Comparison of ENCODE assay signal across 8 cellular contexts in genomic region chr21:29245104-29245643, GRCh38. TPM values are rescaled to one million over a fixed set of nuclear protein-coding genes. Genes with fewer than 3 reads are reported as not detected.
DNase-seq lines count a peak whose midpoint lies in the region; ATAC-seq and TF ChIP-seq lines count a peak whose summit lies in the region.

No MANE protein-coding gene starts in this region.

- no peak overlapping the region for H3K4me3 Mint-ChIP-seq in activated CD4-positive, alpha-beta T cell treated with anti-CD3 and anti-CD28 coated beads for 36 hours
- H3K4me3 Mint-ChIP-seq in activated CD4-positive, alpha-beta T cell treated with anti-CD3 and anti-CD28 coated beads, Interleukin-2, amount 10 ng/mL, durations not matched to agents 7 days and 5 days: no peak overlapping the region

- peaks cover 3% of the 10 kb centered on the region for H3K9me3 Mint-ChIP-seq in activated CD4-positive, alpha-beta T cell treated with anti-CD3 and anti-CD28 coated beads for 36 hours (ENCODE audit: low read depth)
- peaks cover 9% of the 10 kb centered on the region for H3K9me3 Mint-ChIP-seq in activated CD4-positive, alpha-beta T cell treated with anti-CD3 and anti-CD28 coated beads, Interleukin-2, amount 10 ng/mL, durations not matched to agents 7 days and 5 days

- peak overlapping the region; percentile 28 for H3K27ac Mint-ChIP-seq in activated CD4-positive, alpha-beta T cell treated with anti-CD3 and anti-CD28 coated beads for 36 hours
- no peak overlapping the region for H3K27ac Mint-ChIP-seq in activated CD4-positive, alpha-beta T cell treated with anti-CD3 and anti-CD28 coated beads, Interleukin-2, amount 10 ng/mL, durations not matched to agents 7 days and 5 days

- no peaks in the 10 kb centered on the region for H3K36me3 Mint-ChIP-seq in activated CD4-positive, alpha-beta T cell treated with anti-CD3 and anti-CD28 coated beads for 36 hours (ENCODE audit: low read depth)
- H3K36me3 Mint-ChIP-seq in activated CD4-positive, alpha-beta T cell treated with anti-CD3 and anti-CD28 coated beads, Interleukin-2, amount 10 ng/mL, durations not matched to agents 7 days and 5 days (ENCODE audit: low read depth): no peaks in the 10 kb centered on the region

- POLR2A ChIA-PET in activated CD4-positive, alpha-beta T cell treated with anti-CD3 and anti-CD28 coated beads for 36 hours (lab: Charles Lee): interaction anchor here (0.6 to 1.7 kb wide), 7 partner anchors 9 to 168 kb away, joined by 3 to 17 read pairs (median 5); partner anchors contain the start of gene BACH1
- POLR2A ChIA-PET in activated CD4-positive, alpha-beta T cell treated with anti-CD3 and anti-CD28 coated beads, Interleukin-2, amount 10 ng/mL, durations not matched to agents 7 days and 5 days (lab: Charles Lee): interaction anchor here (0.6 kb wide), 1 partner anchor 1949 kb away, joined by 3 read pairs; no protein-coding TSS in a partner anchor
- POLR2A ChIA-PET in HEK293 (lab: Yijun Ruan, JAX): no interaction called here

- H3K4me1 Mint-ChIP-seq in activated CD4-positive, alpha-beta T cell treated with anti-CD3 and anti-CD28 coated beads for 36 hours: peaks cover 13% of the 10 kb centered on the region
- H3K4me1 Mint-ChIP-seq in activated CD4-positive, alpha-beta T cell treated with anti-CD3 and anti-CD28 coated beads, Interleukin-2, amount 10 ng/mL, durations not matched to agents 7 days and 5 days: peaks cover 5% of the 10 kb centered on the region

- no peaks in the 10 kb centered on the region for H3K9me3 ChIP-seq in HEK293 (ENCODE audit: control insufficient read depth, insufficient read depth, low read depth, low read length)

- no peak overlapping the region for H3K27ac ChIP-seq in HEK293 (ENCODE audit: extremely low read depth, low read depth, low read length)

- H3K36me3 ChIP-seq in HEK293 (ENCODE audit: control insufficient read depth in 2 of 2, insufficient read depth in 1 of 2, low read length in 2 of 2): no peaks in the 10 kb centered on the region

- ATAC-seq in activated CD4-positive, alpha-beta T cell treated with anti-CD3 and anti-CD28 coated beads for 36 hours: peak; percentile 99

- CTCF ChIA-PET in activated CD4-positive, alpha-beta T cell treated with anti-CD3 and anti-CD28 coated beads for 36 hours (lab: Charles Lee): interaction anchor here (0.7 to 2.1 kb wide), 10 partner anchors 9 to 398 kb away, joined by 3 to 12 read pairs (median 4); partner anchors contain the start of gene BACH1
- CTCF ChIA-PET in activated CD4-positive, alpha-beta T cell treated with anti-CD3 and anti-CD28 coated beads, Interleukin-2, amount 10 ng/mL, durations not matched to agents 7 days and 5 days (lab: Charles Lee): interaction anchor here (1.0 to 1.4 kb wide), 3 partner anchors 15 to 30 kb away, joined by 3 to 8 read pairs (median 5); no protein-coding TSS in a partner anchor
- CTCF ChIA-PET in HEK293 (lab: Yijun Ruan, JAX): interaction anchor here (0.6 to 1.5 kb wide), 4 partner anchors 13 to 173 kb away, joined by 3 read pairs; no protein-coding TSS in a partner anchor

- DNase-seq in activated CD4-positive, alpha-beta T cell treated with anti-CD3 and anti-CD28 coated beads for 36 hours: peak; percentile 53
- DNase-seq in activated CD4-positive, alpha-beta T cell treated with anti-CD3 and anti-CD28 coated beads, Interleukin-2, amount 10 ng/mL, durations not matched to agents 7 days and 5 days: no peak
- DNase-seq in NCI-H774 (lab: John Stamatoyannopoulos, UW): peak; percentile 59
- peak; percentile 27 to 41 for DNase-seq in stimulated activated CD4-positive, alpha-beta T cell treated with anti-CD3 and anti-CD28 coated beads, Interleukin-2, amount 100 ng/mL, for 48 hours
- no peak for DNase-seq in GM19240 (ENCODE audit: insufficient read length, low spot score)
- DNase-seq in ecto neural progenitor cell (ENCODE audit: low spot score): no peak
- DNase-seq in hypothalamus (lab: John Stamatoyannopoulos, UW): no peak

- H3K27me3 Mint-ChIP-seq in activated CD4-positive, alpha-beta T cell treated with anti-CD3 and anti-CD28 coated beads for 36 hours: peaks cover 8% of the 10 kb centered on the region
- peaks cover 8% of the 10 kb centered on the region for H3K27me3 Mint-ChIP-seq in activated CD4-positive, alpha-beta T cell treated with anti-CD3 and anti-CD28 coated beads, Interleukin-2, amount 10 ng/mL, durations not matched to agents 7 days and 5 days

- H3K4me1 ChIP-seq in HEK293 (ENCODE audit: control insufficient read depth, insufficient read depth, low read length): no peaks in the 10 kb centered on the region

- TF ChIP-seq CTCF in HEK293 (tag by site-specific recombination; IDR thresholded peaks at IDR 0.05): no peak

- intact Hi-C loops in activated CD4-positive, alpha-beta T cell treated with anti-CD3 and anti-CD28 coated beads for 36 hours (cut with DNase I, micrococcal nuclease): loop anchor here (1.0 to 5.0 kb wide), 3 partner anchors 12 to 153 kb away; partner anchors contain the start of gene BACH1 (in 1 of the 2)

- no peak overlapping the region for H3K4me3 ChIP-seq in HEK293 (ENCODE audit: low read depth, low read length)

TF ChIP-seq in HEK293, 187 proteins besides CTCF, POLR2A, EP300 and RAD21 (continues in another document):
- TF ChIP-seq, protein P1, sequence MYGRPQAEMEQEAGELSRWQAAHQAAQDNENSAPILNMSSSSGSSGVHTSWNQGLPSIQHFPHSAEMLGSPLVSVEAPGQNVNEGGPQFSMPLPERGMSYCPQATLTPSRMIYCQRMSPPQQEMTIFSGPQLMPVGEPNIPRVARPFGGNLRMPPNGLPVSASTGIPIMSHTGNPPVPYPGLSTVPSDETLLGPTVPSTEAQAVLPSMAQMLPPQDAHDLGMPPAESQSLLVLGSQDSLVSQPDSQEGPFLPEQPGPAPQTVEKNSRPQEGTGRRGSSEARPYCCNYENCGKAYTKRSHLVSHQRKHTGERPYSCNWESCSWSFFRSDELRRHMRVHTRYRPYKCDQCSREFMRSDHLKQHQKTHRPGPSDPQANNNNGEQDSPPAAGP (tag by site-specific recombination; IDR thresholded peaks at IDR 0.05): no peak
- TF ChIP-seq ZNF239 (tag by site-specific recombination; IDR thresholded peaks at IDR 0.05) (no peak), ZNF211 (tag by site-specific recombination; IDR thresholded peaks at IDR 0.05; ENCODE audit: low read depth) (no peak), ZNF2 (tag by site-specific recombination; IDR thresholded peaks at IDR 0.05) (no peak), ZNF184 (tag by site-specific recombination; IDR thresholded peaks at IDR 0.05) (peak; percentile 72), EGR2 (tag by site-specific recombination; IDR thresholded peaks at IDR 0.05; ENCODE audit: low read depth) (peak; percentile 94), ZNF600 (tag by site-specific recombination; IDR thresholded peaks at IDR 0.05) (peak; percentile 34; the same call in 1 of the 2 replicates), ZBTB44 (tag by site-specific recombination; IDR thresholded peaks at IDR 0.05) (no peak), ZNF341 (tag by site-specific recombination; IDR thresholded peaks at IDR 0.05; ENCODE audit: low read depth) (no peak)
- TF ChIP-seq, protein P2, sequence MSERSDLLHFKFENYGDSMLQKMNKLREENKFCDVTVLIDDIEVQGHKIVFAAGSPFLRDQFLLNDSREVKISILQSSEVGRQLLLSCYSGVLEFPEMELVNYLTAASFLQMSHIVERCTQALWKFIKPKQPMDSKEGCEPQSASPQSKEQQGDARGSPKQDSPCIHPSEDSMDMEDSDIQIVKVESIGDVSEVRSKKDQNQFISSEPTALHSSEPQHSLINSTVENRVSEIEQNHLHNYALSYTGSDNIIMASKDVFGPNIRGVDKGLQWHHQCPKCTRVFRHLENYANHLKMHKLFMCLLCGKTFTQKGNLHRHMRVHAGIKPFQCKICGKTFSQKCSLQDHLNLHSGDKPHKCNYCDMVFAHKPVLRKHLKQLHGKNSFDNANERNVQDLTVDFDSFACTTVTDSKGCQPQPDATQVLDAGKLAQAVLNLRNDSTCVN (tag by site-specific recombination; optimal IDR thresholded peaks at IDR 0.05): no peak

RNA-seq across cellular contexts. Expression of gene BACH1, which starts 53.5 kb away (rescaled TPM):
- total RNA-seq in activated CD4-positive, alpha-beta T cell treated with anti-CD3 and anti-CD28 coated beads for 36 hours: 10 to 100 TPM; 24.1 to 27.0 TPM
- 10 to 100 TPM; 21.1 to 23.4 TPM for total RNA-seq in activated CD4-positive, alpha-beta T cell treated with anti-CD3 and anti-CD28 coated beads, Interleukin-2, amount 10 ng/mL, durations not matched to agents 7 days and 5 days

Comparison
In these comparisons a context has a peak if more than half of its experiments do, and no peak if none do; other contexts are left out.
1. DNase-seq: peak in activated CD4-positive, alpha-beta T cell treated with anti-CD3 and anti-CD28 coated beads for 36 hours (single experiment), NCI-H774 (single experiment) and stimulated activated CD4-positive, alpha-beta T cell treated with anti-CD3 and anti-CD28 coated beads, Interleukin-2, amount 100 ng/mL, for 48 hours (2 of 2); none in activated CD4-positive, alpha-beta T cell treated with anti-CD3 and anti-CD28 coated beads, Interleukin-2, amount 10 ng/mL, durations not matched to agents 7 days and 5 days (single experiment), GM19240 (single experiment), ecto neural progenitor cell (single experiment) and hypothalamus (0 of 51).